In genomic region chr3:119240101-119240581, GRCh38 we compare ENCODE assay signal across 8 cellular contexts. TPM values are rescaled to one million over a fixed set of nuclear protein-coding genes. Genes with fewer than 3 reads are reported as not detected.
A peak's percentile ranks its signal among the peaks of the same experiment; 100 is the strongest.
DNase-seq lines count a peak whose midpoint lies in the region; ATAC-seq and TF ChIP-seq lines count a peak whose summit lies in the region.

No MANE protein-coding gene starts in this region.

- peak overlapping the region; percentile 85 for H3K27ac Mint-ChIP-seq in activated T-helper 2 cell treated with anti-CD3 and anti-CD28 coated beads, Interferon-gamma antibody, Interleukin-2, Interleukin-4, amounts not matched to agents 10 μg/mL and 5 μg/mL and 100 μg/mL, durations not matched to agents 14 hours and 24 hours and 36 hours

- BruUV-seq in HCT116 (replicated peaks; lab: Mats Ljungman, UMichigan): no TSS peak

- no peaks in the 10 kb centered on the region for H3K9me3 Mint-ChIP-seq in activated T-helper 2 cell treated with anti-CD3 and anti-CD28 coated beads, Interferon-gamma antibody, Interleukin-2, Interleukin-4, amounts not matched to agents 10 μg/mL and 5 μg/mL and 100 μg/mL, durations not matched to agents 14 hours and 24 hours and 36 hours

- H3K4me3 ChIP-seq in HCT116 (replicated peaks in 1 of 2; ENCODE audit: low read depth in 1 of 2, low read length in 2 of 2) (peak overlapping the region; percentile 67 to 75), psoas muscle (peak overlapping the region; percentile 89)

- ATAC-seq in HCT116: peak; percentile 0; the same call in 1 of the 2 replicates
- peak; percentile 10 for ATAC-seq in left ventricle myocardium superior
- ATAC-seq in psoas muscle: peak; percentile 10 to 25 (median 14)

- 7 to 12% (median 9%) methylated on average over 15 to 16 of the region's 16 CpGs for WGBS in psoas muscle, 3 donors

- peak overlapping the region; percentile 73 for H3K27ac ChIP-seq in HCT116 (ENCODE audit: low read depth, low read length)
- peak overlapping the region; percentile 92 for H3K27ac ChIP-seq in psoas muscle

- TF ChIP-seq POLR2A in HCT116 (IDR thresholded peaks at IDR 0.05; ENCODE audit: borderline replicate concordance, extremely low read depth, insufficient read depth, insufficient read length): no peak

- H3K27me3 Mint-ChIP-seq in activated T-helper 2 cell treated with anti-CD3 and anti-CD28 coated beads, Interferon-gamma antibody, Interleukin-2, Interleukin-4, amounts not matched to agents 10 μg/mL and 5 μg/mL and 100 μg/mL, durations not matched to agents 14 hours and 24 hours and 36 hours (ENCODE audit: low read depth): no peaks in the 10 kb centered on the region

- no peak for TF ChIP-seq RAD21 in HCT116 (IDR thresholded peaks at IDR 0.05; ENCODE audit: low read depth)

- CTCF ChIA-PET in HCT116 (lab: Charles Lee): interaction anchor here (1.0 to 2.0 kb wide), 12 partner anchors 10 to 449 kb away, joined by 3 to 44 read pairs (median 5); partner anchors contain the start of gene TEX55

- TF ChIP-seq CTCF in HCT116 (IDR thresholded peaks at IDR 0.05 in 2 of 3, conservative IDR thresholded peaks at IDR 0.05 in 1 of 3; ENCODE audit: borderline replicate concordance in 1 of 3, insufficient read depth in 1 of 3, low read depth in 2 of 3, low read length in 2 of 3): no peak
- no peak for TF ChIP-seq CTCF in psoas muscle (IDR thresholded peaks at IDR 0.05)

- no peaks in the 10 kb centered on the region for H3K9me2 ChIP-seq in HCT116 (ENCODE audit: insufficient read depth)

- POLR2A ChIA-PET in HCT116 (lab: Charles Lee): interaction anchor here (0.8 to 1.5 kb wide), 7 partner anchors 10 to 464 kb away, joined by 3 to 5 read pairs (median 3); partner anchors contain the start of genes TEX55 and TIMMDC1

- no peaks in the 10 kb centered on the region for H4K20me1 ChIP-seq in HCT116 (ENCODE audit: insufficient read depth)

- peak overlapping the region; percentile 74 for H3K9ac ChIP-seq in HCT116 (ENCODE audit: low read length)

- intact Hi-C loops in HCT116 (cut with micrococcal nuclease) (no loop called here), left ventricle myocardium superior (cut with micrococcal nuclease) (no loop called here), psoas muscle (cut with DNase I) (no loop called here)
- intact Hi-C loops in activated T-helper 2 cell treated with anti-CD3 and anti-CD28 coated beads, Interferon-gamma antibody, Interleukin-2, Interleukin-4, amounts not matched to agents 10 μg/mL and 5 μg/mL and 100 μg/mL, durations not matched to agents 14 hours and 24 hours and 36 hours (cut with micrococcal nuclease): loop anchor here (1.0 to 5.0 kb wide), 8 partner anchors 55 to 437 kb away; partner anchors contain the start of genes ARHGAP31, COX17, TIMMDC1 and TMEM39A

- H3K36me3 ChIP-seq in HCT116 (ENCODE audit: control insufficient read depth in 1 of 2, insufficient read depth in 2 of 2, low read length in 2 of 2): peaks cover 0 to 2% of the 10 kb centered on the region in 2 experiments; a peak in 1 of 4 replicates
- peaks cover 0 to 19% of the 10 kb centered on the region in 2 donors for H3K36me3 ChIP-seq in psoas muscle (ENCODE audit: insufficient read depth in 1 of 2, low read depth in 1 of 2)

- peaks cover 18% of the 10 kb centered on the region for H3K36me3 Mint-ChIP-seq in activated T-helper 2 cell treated with anti-CD3 and anti-CD28 coated beads, Interferon-gamma antibody, Interleukin-2, Interleukin-4, amounts not matched to agents 10 μg/mL and 5 μg/mL and 100 μg/mL, durations not matched to agents 14 hours and 24 hours and 36 hours (ENCODE audit: low read depth)

- peak overlapping the region; percentile 84 for H3K4me3 Mint-ChIP-seq in activated T-helper 2 cell treated with anti-CD3 and anti-CD28 coated beads, Interferon-gamma antibody, Interleukin-2, Interleukin-4, amounts not matched to agents 10 μg/mL and 5 μg/mL and 100 μg/mL, durations not matched to agents 14 hours and 24 hours and 36 hours (ENCODE audit: low read depth)

- H3K4me2 ChIP-seq in HCT116 (ENCODE audit: low read length): peak overlapping the region; percentile 90

- peaks cover 32% of the 10 kb centered on the region for H3K4me1 Mint-ChIP-seq in activated T-helper 2 cell treated with anti-CD3 and anti-CD28 coated beads, Interferon-gamma antibody, Interleukin-2, Interleukin-4, amounts not matched to agents 10 μg/mL and 5 μg/mL and 100 μg/mL, durations not matched to agents 14 hours and 24 hours and 36 hours (ENCODE audit: low read depth)

- H3K27me3 ChIP-seq in HCT116 (ENCODE audit: insufficient read depth, low read length) (no peaks in the 10 kb centered on the region), psoas muscle (ENCODE audit: insufficient read depth in 3 of 3, low read length in 2 of 3) (no peaks in the 10 kb centered on the region)

- peak overlapping the region; percentile 40 for H2AFZ ChIP-seq in HCT116 (ENCODE audit: low read depth, low read length, poor library complexity, severe bottlenecking)

- H3K4me1 ChIP-seq in HCT116 (ENCODE audit: control insufficient read depth in 1 of 2, insufficient read depth in 2 of 2, low read length in 2 of 2) (peaks cover 6 to 23% of the 10 kb centered on the region in 2 experiments), psoas muscle (peaks cover 10% of the 10 kb centered on the region)

- H3K79me2 ChIP-seq in HCT116 (ENCODE audit: insufficient read depth, low read length): peaks cover 23% of the 10 kb centered on the region

- DNase-seq in SKM-1 treated with dmso at 0.1 percent for 144 hours (lab: John Stamatoyannopoulos, UW; ENCODE audit: unreplicated experiment) (peak; percentile 36), SKM-1 (lab: John Stamatoyannopoulos, UW; ENCODE audit: unreplicated experiment) (no peak), HCT116 (ENCODE audit: low read depth, low spot score) (no peak), LoVo (ENCODE audit: low spot score) (peak; percentile 48), left ventricle myocardium superior (no peak), psoas muscle (peak; percentile 21 to 57), glomerular visceral epithelial cell (ENCODE audit: extremely low spot score) (no peak)
- no peak for DNase-seq in activated T-helper 2 cell treated with anti-CD3 and anti-CD28 coated beads, Interferon-gamma antibody, Interleukin-2, Interleukin-4, amounts not matched to agents 10 μg/mL and 5 μg/mL and 100 μg/mL, durations not matched to agents 14 hours and 24 hours and 36 hours (ENCODE audit: low spot score)

- RAD21 ChIA-PET in HCT116 (lab: Charles Lee; ENCODE audit: low non-redundant PET in 1 of 2, low total read pairs in 2 of 2, uncharacterized antibody in 2 of 2, unreplicated experiment in 2 of 2): no interaction called here

- no peaks in the 10 kb centered on the region for H3K9me3 ChIP-seq in HCT116 (ENCODE audit: control insufficient read depth in 1 of 2, insufficient read depth in 1 of 2, low read depth in 1 of 2, low read length in 2 of 2)
- no peaks in the 10 kb centered on the region for H3K9me3 ChIP-seq in psoas muscle

TF ChIP-seq in HCT116, 20 proteins besides CTCF, POLR2A, EP300 and RAD21 (continues in another document):
- TF ChIP-seq TCF7L2 (IDR thresholded peaks at IDR 0.05; ENCODE audit: borderline replicate concordance, extremely low read depth, insufficient read depth, insufficient read length) (no peak), EZH2 (IDR thresholded peaks at IDR 0.05) (no peak), CEBPB (IDR thresholded peaks at IDR 0.05; ENCODE audit: low read depth) (no peak), ZFX (IDR thresholded peaks at IDR 0.05) (no peak), POLR2AphosphoS5 (IDR thresholded peaks at IDR 0.05; ENCODE audit: low read depth, low read length) (no peak), CBX3 (IDR thresholded peaks at IDR 0.05; ENCODE audit: low read depth) (no peak), SP1 (IDR thresholded peaks at IDR 0.05; ENCODE audit: low read depth) (no peak), YY1 (IDR thresholded peaks at IDR 0.05; ENCODE audit: extremely low read depth, insufficient replicate concordance, low read depth, low read length) (no peak), EZH2phosphoT487 (IDR thresholded peaks at IDR 0.05; ENCODE audit: borderline replicate concordance) (no peak), SRF (IDR thresholded peaks at IDR 0.05; ENCODE audit: low read depth) (no peak), ZBTB33 (IDR thresholded peaks at IDR 0.05; ENCODE audit: extremely low read depth, insufficient replicate concordance, low read length) (no peak), ELF1 (IDR thresholded peaks at IDR 0.05; ENCODE audit: borderline replicate concordance, low read depth) (no peak), JUND (IDR thresholded peaks at IDR 0.05) (no peak), ZNF274 (IDR thresholded peaks at IDR 0.05; ENCODE audit: low read depth, low read length) (no peak), FOSL1 (IDR thresholded peaks at IDR 0.05; ENCODE audit: low read depth) (no peak)

RNA-seq across cellular contexts. Expression of gene B4GALT4, which starts 0.5 kb away (rescaled TPM):
- total RNA-seq in HCT116 (2021; ENCODE audit: unreplicated experiment) (15.9 TPM), left ventricle myocardium superior (11.8 TPM), psoas muscle (1 to 10 TPM; 5.4 to 7.8 (median 6.9) TPM)
- 14.8 and 22.8 TPM in 2 replicates for polyA plus RNA-seq in HCT116 (2012)
- 17.2 and 20.1 TPM in 2 replicates for total RNA-seq in activated T-helper 2 cell treated with anti-CD3 and anti-CD28 coated beads, Interferon-gamma antibody, Interleukin-2, Interleukin-4, amounts not matched to agents 10 μg/mL and 5 μg/mL and 100 μg/mL, durations not matched to agents 14 hours and 24 hours and 36 hours
- 10 to 100 TPM in 1 of 3 donors, 1 to 10 TPM in 2; 3.2 to 12.7 (median 5.7) TPM for polyA plus RNA-seq in psoas muscle

RNA-seq across cellular contexts. Expression of gene ARHGAP31, which starts 54.0 kb away (rescaled TPM):
- 0.93 TPM for total RNA-seq in HCT116 (2021; ENCODE audit: unreplicated experiment)
- polyA plus RNA-seq in HCT116 (2012): 0.36 and 0.47 TPM in 2 replicates
- 13.2 and 14.0 TPM in 2 replicates for total RNA-seq in activated T-helper 2 cell treated with anti-CD3 and anti-CD28 coated beads, Interferon-gamma antibody, Interleukin-2, Interleukin-4, amounts not matched to agents 10 μg/mL and 5 μg/mL and 100 μg/mL, durations not matched to agents 14 hours and 24 hours and 36 hours
- 41.7 TPM for total RNA-seq in left ventricle myocardium superior
- total RNA-seq in psoas muscle: 10 to 100 TPM in 2 of 4 donors, 1 to 10 TPM in 2; 5.3 to 13.2 (median 9.0) TPM
- polyA plus RNA-seq in psoas muscle: 1 to 10 TPM; 1.9 to 2.7 (median 2.6) TPM

Comparison
In these comparisons a context has a peak if more than half of its experiments do, and no peak if none do; other contexts are left out.
1. DNase-seq: peak in SKM-1 treated with dmso at 0.1 percent for 144 hours (single experiment), LoVo (single experiment) and psoas muscle (2 of 2); none in SKM-1 (single experiment), HCT116 (single experiment), activated T-helper 2 cell treated with anti-CD3 and anti-CD28 coated beads, Interferon-gamma antibody, Interleukin-2, Interleukin-4, amounts not matched to agents 10 μg/mL and 5 μg/mL and 100 μg/mL, durations not matched to agents 14 hours and 24 hours and 36 hours (single experiment), left ventricle myocardium superior (single experiment) and glomerular visceral epithelial cell (single experiment).
2. Peak in every context shown above with its lines, with median percentiles within 50 percentile points of each other: ATAC-seq.